ENCODE assay signal across 8 cellular contexts in genomic region chr4:87073187-87073569, GRCh38.
DNase-seq lines count a peak whose midpoint lies in the region; ATAC-seq lines count a peak whose summit lies in the region.

No MANE protein-coding gene starts in this region.

- no peaks in the 10 kb centered on the region for H3K36me3 Mint-ChIP-seq in naive B cell

- peaks cover 29 to 52% (median 47%) of the 10 kb centered on the region in 3 donors for H3K4me1 Mint-ChIP-seq in naive B cell

- peak overlapping the region; percentile 76 to 92 (median 86) for H3K4me3 Mint-ChIP-seq in naive B cell

- intact Hi-C loops in Right ventricle myocardium superior (cut with DNase I) (no loop called here), Right ventricle myocardium inferior (cut with DNase I) (no loop called here)

- H3K9me3 Mint-ChIP-seq in naive B cell: no peaks in the 10 kb centered on the region

- ATAC-seq in Right ventricle myocardium superior (ENCODE audit: poor library complexity): peak; percentile 11
- ATAC-seq in Right ventricle myocardium inferior: no peak
- peak; percentile 48 for ATAC-seq in HG02970 (IDR thresholded peaks at IDR 0.05; ENCODE audit: low FRiP score, unreplicated experiment)
- peak; percentile 70 to 80 for ATAC-seq in naive B cell (ENCODE audit: low read depth in 2 of 2)

- DNase-seq in Right ventricle myocardium superior: no peak
- DNase-seq in Right ventricle myocardium inferior (ENCODE audit: missing footprints): no peak
- peak; percentile 78 for DNase-seq in SK-MEL-5 (ENCODE audit: low read depth, low spot score)
- peak; percentile 57 for DNase-seq in naive B cell
- no peak for DNase-seq in RKO (ENCODE audit: low spot score)
- no peak for DNase-seq in SIG-M5 (lab: John Stamatoyannopoulos, UW)
- no peak for DNase-seq in iPS-NIHi11 (ENCODE audit: low spot score)

- peak overlapping the region; percentile 68 to 95 (median 94) for H3K27ac Mint-ChIP-seq in naive B cell

- no peaks in the 10 kb centered on the region for H3K27me3 Mint-ChIP-seq in naive B cell

- in situ Hi-C loops in SK-MEL-5 (cut with HindIII; ENCODE audit: low pct_unique_long_range_greater_than_20kb, low sequenced_read_pairs): no loop called here

Comparison
In these comparisons a context has a peak if more than half of its experiments do, and no peak if none do; other contexts are left out.
1. DNase-seq: peak in SK-MEL-5 (single experiment) and naive B cell (single experiment); none in Right ventricle myocardium superior (single experiment), Right ventricle myocardium inferior (single experiment), RKO (single experiment), SIG-M5 (single experiment) and iPS-NIHi11 (single experiment).